20 cellular contexts compared by ENCODE assay signal in genomic region chr4:88296413-88297052, GRCh38. TPM values are rescaled to one million over a fixed set of nuclear protein-coding genes. Genes with fewer than 3 reads are reported as not detected.
A peak's percentile ranks its signal among the peaks of the same experiment; 100 is the strongest.
DNase-seq lines count a peak whose midpoint lies in the region; ATAC-seq, FAIRE-seq and TF ChIP-seq lines count a peak whose summit lies in the region.
"Had no signal": no experiment of that assay in that cellular context is flagged by ENCODE, and none has a peak within 500 bp of the region (broad histone marks: within the 10 kb centered on the region; RNA-seq: fewer than 3 reads in every experiment).

No MANE protein-coding gene starts in this region.

- FAIRE-seq in bronchial epithelial cell (lab: Jason Lieb, UNC) = peak; percentile 23
- FAIRE-seq in HepG2 (lab: Jason Lieb, UNC) = no peak
- FAIRE-seq: A204.1, GM19239 had no signal

- in situ Hi-C loops in HepG2 (cut with HindIII; ENCODE audit: extremely low pct_ligation_motif_present, low pct_unique_long_range_greater_than_20kb) = no loop called here

- H3K4me2 ChIP-seq in osteoblast (ENCODE audit: insufficient read depth, low read length) = no peak overlapping the region
- no peak overlapping the region for H3K4me2 ChIP-seq in HepG2 (ENCODE audit: low read depth, low read length)

- no peaks in the 10 kb centered on the region for H3K36me3 Mint-ChIP-seq in stimulated activated effector memory CD8-positive, alpha-beta T cell treated with anti-CD3 and anti-CD28 coated beads, Interleukin-12 subunit alpha, Interleukin-12 subunit beta, amount 100 ng/mL, for 72 hours

- no TSS peak for BruUV-seq in HepG2 (replicated peaks; lab: Mats Ljungman, UMichigan)

- peak in 5 of 8 donors; percentile 4 to 36 (median 13) for ATAC-seq in heart right ventricle
- peak; percentile 31 for ATAC-seq in stimulated activated effector memory CD8-positive, alpha-beta T cell treated with anti-CD3 and anti-CD28 coated beads, Interleukin-12 subunit alpha, Interleukin-12 subunit beta, amount 100 ng/mL, for 72 hours
- ATAC-seq in HepG2 = no peak

- TF ChIP-seq CTCF in heart right ventricle (IDR thresholded peaks at IDR 0.05) (no peak), right atrium auricular region (IDR thresholded peaks at IDR 0.05) (no peak), bronchial epithelial cell (IDR thresholded peaks at IDR 0.05; ENCODE audit: insufficient read depth, low read length, severe bottlenecking) (no peak), osteoblast (IDR thresholded peaks at IDR 0.05; ENCODE audit: extremely low read depth, low read depth, low read length) (no peak), HepG2 (CRISPR knock-in tag; IDR thresholded peaks at IDR 0.05) (no peak)

- no peaks in the 10 kb centered on the region for H3K9me3 Mint-ChIP-seq in stimulated activated effector memory CD8-positive, alpha-beta T cell treated with anti-CD3 and anti-CD28 coated beads, Interleukin-12 subunit alpha, Interleukin-12 subunit beta, amount 100 ng/mL, for 72 hours
- H3K9me3 Mint-ChIP-seq: CD4-positive, alpha-beta T cell; HFFc6 had no signal

- H2AFZ ChIP-seq in osteoblast (ENCODE audit: low read length) (no peak overlapping the region), HepG2 (ENCODE audit: low read length) (no peak overlapping the region)

- CTCF ChIA-PET in HepG2 (lab: Yijun Ruan, JAX; ENCODE audit: low intra/inter-chr PET ratio, low total read pairs) = no interaction called here

- WGBS in heart right ventricle, 2 donors = 86 to 96% methylated on average over 4 of the region's 4 CpGs
- 0% methylated on average over 1 of the region's 4 CpGs for WGBS in HepG2 (ENCODE audit: low lambda C conversion rate)

- no peak overlapping the region for H3K4me3 ChIP-seq in heart right ventricle
- H3K4me3 ChIP-seq in right atrium auricular region = no peak overlapping the region
- H3K4me3 ChIP-seq in bronchial epithelial cell (ENCODE audit: low read depth, low read length) = no peak overlapping the region
- H3K4me3 ChIP-seq in osteoblast (ENCODE audit: insufficient read depth, low read length) = no peak overlapping the region
- no peak overlapping the region for H3K4me3 ChIP-seq in HepG2 (replicated peaks in 1 of 3; ENCODE audit: insufficient read depth in 1 of 3, low read depth in 2 of 3, low read length in 3 of 3)

- no peak overlapping the region for H3K27ac Mint-ChIP-seq in stimulated activated effector memory CD8-positive, alpha-beta T cell treated with anti-CD3 and anti-CD28 coated beads, Interleukin-12 subunit alpha, Interleukin-12 subunit beta, amount 100 ng/mL, for 72 hours
- H3K27ac Mint-ChIP-seq: B cell; CD4-positive, alpha-beta T cell; HFFc6 had no signal

- intact Hi-C loops in heart right ventricle (cut with DNase I) (loop anchor here in 2 of 10 donors (5.0 kb wide), 2 partner anchors 41 to 46 kb away; no protein-coding TSS in a partner anchor), HepG2 (cut with micrococcal nuclease; ENCODE audit: unreplicated experiment) (no loop called here)

- DNase-seq in heart right ventricle = no peak
- no peak for DNase-seq in right atrium auricular region (ENCODE audit: low spot score)
- no peak for DNase-seq in bronchial epithelial cell (ENCODE audit: low read depth)
- DNase-seq in osteoblast (ENCODE audit: insufficient read length, low spot score, missing footprints) = peak; percentile 3
- DNase-seq in stimulated activated effector memory CD8-positive, alpha-beta T cell treated with anti-CD3 and anti-CD28 coated beads, Interleukin-12 subunit alpha, Interleukin-12 subunit beta, amount 100 ng/mL, for 72 hours (ENCODE audit: low spot score in 2 of 2) = no peak
- DNase-seq in HepG2 (ENCODE audit: low spot score) = no peak
- no peak for DNase-seq in NCI-H2107 treated with DMSO at 0.1 percent for 48 hours (lab: John Stamatoyannopoulos, UW; ENCODE audit: unreplicated experiment)
- no peak for DNase-seq in NCI-H2081 (lab: John Stamatoyannopoulos, UW)
- DNase-seq: C1 segment of cervical spinal cord; Calu3; CD4-positive, alpha-beta T cell; DMS 273 treated with DMSO at 0.1 percent for 48 hours; DMS79; GDM1; HCEC 1CT; HFFc6 had no signal

- TF ChIP-seq POLR2A in HepG2 (IDR thresholded peaks at IDR 0.05; ENCODE audit: insufficient read depth in 1 of 2, low read depth in 2 of 2, low read length in 2 of 2) = no peak

- H3K79me2 ChIP-seq in osteoblast (ENCODE audit: insufficient read depth, low read length) = no peaks in the 10 kb centered on the region
- H3K79me2 ChIP-seq in HepG2 (ENCODE audit: insufficient read depth, low read length) = no peaks in the 10 kb centered on the region

- H4K20me1 ChIP-seq in osteoblast (ENCODE audit: insufficient read depth, low read length) (no peaks in the 10 kb centered on the region), HepG2 (ENCODE audit: insufficient read depth, low read length) (no peaks in the 10 kb centered on the region)

- no peak overlapping the region for H3K9ac ChIP-seq in HepG2 (ENCODE audit: insufficient read depth, low read depth, low read length)

- H3K4me1 ChIP-seq in heart right ventricle (peaks cover 0 to 42% (median 4%) of the 10 kb centered on the region in 9 donors), right atrium auricular region (peaks cover 0 to 31% of the 10 kb centered on the region in 2 donors), osteoblast (ENCODE audit: insufficient read depth, low read length) (no peaks in the 10 kb centered on the region), HepG2 (ENCODE audit: insufficient read depth, low read length) (no peaks in the 10 kb centered on the region)

- H3K27me3 ChIP-seq in heart right ventricle = no peaks in the 10 kb centered on the region
- H3K27me3 ChIP-seq in right atrium auricular region = no peaks in the 10 kb centered on the region
- H3K27me3 ChIP-seq in bronchial epithelial cell (ENCODE audit: control insufficient read depth, insufficient read depth, low read length) = no peaks in the 10 kb centered on the region
- no peaks in the 10 kb centered on the region for H3K27me3 ChIP-seq in osteoblast (ENCODE audit: insufficient read depth, low read length)
- peaks cover 0 to 19% of the 10 kb centered on the region in 2 experiments; a peak in 2 of 5 replicates for H3K27me3 ChIP-seq in HepG2 (ENCODE audit: control insufficient read depth in 1 of 2, insufficient read depth in 2 of 2, low read length in 2 of 2)

- H3K36me3 ChIP-seq in heart right ventricle (no peaks in the 10 kb centered on the region), right atrium auricular region (no peaks in the 10 kb centered on the region), bronchial epithelial cell (ENCODE audit: control insufficient read depth, insufficient read depth, low read length) (no peaks in the 10 kb centered on the region), osteoblast (ENCODE audit: insufficient read depth, low read length) (no peaks in the 10 kb centered on the region), HepG2 (replicated peaks in 1 of 2; ENCODE audit: control insufficient read depth in 1 of 2, insufficient read depth in 2 of 2, low read length in 2 of 2) (no peaks in the 10 kb centered on the region)

- H3K4me3 Mint-ChIP-seq in stimulated activated effector memory CD8-positive, alpha-beta T cell treated with anti-CD3 and anti-CD28 coated beads, Interleukin-12 subunit alpha, Interleukin-12 subunit beta, amount 100 ng/mL, for 72 hours = no peak overlapping the region
- H3K4me3 Mint-ChIP-seq: B cell; CD4-positive, alpha-beta T cell; HFFc6 had no signal

- no peaks in the 10 kb centered on the region for H3K4me1 Mint-ChIP-seq in stimulated activated effector memory CD8-positive, alpha-beta T cell treated with anti-CD3 and anti-CD28 coated beads, Interleukin-12 subunit alpha, Interleukin-12 subunit beta, amount 100 ng/mL, for 72 hours
- H3K4me1 Mint-ChIP-seq: B cell had no signal

- H3K9me3 ChIP-seq in heart right ventricle (no peaks in the 10 kb centered on the region), right atrium auricular region (no peaks in the 10 kb centered on the region), osteoblast (ENCODE audit: low read depth, low read length) (no peaks in the 10 kb centered on the region), HepG2 (ENCODE audit: low read length) (no peaks in the 10 kb centered on the region)

- POLR2A ChIA-PET in HepG2 (lab: Yijun Ruan, JAX) = no interaction called here

- H3K27ac ChIP-seq in heart right ventricle (peak overlapping the region in 9 of 10 donors; percentile 16 to 98 (median 68)), right atrium auricular region (peak overlapping the region in 1 of 2 donors; percentile 85), osteoblast (ENCODE audit: low read depth, low read length) (no peak overlapping the region), HepG2 (ENCODE audit: extremely low read length, insufficient read depth, low read length) (no peak overlapping the region)
- H3K27ac ChIP-seq: HL-60 had no signal

- TF ChIP-seq RAD21 in HepG2 (CRISPR knock-in tag; IDR thresholded peaks at IDR 0.05) = no peak

- TF ChIP-seq EP300 in HepG2 (IDR thresholded peaks at IDR 0.05; ENCODE audit: low read depth in 2 of 2, low read length in 2 of 2) (no peak), HepG2 (CRISPR knock-in tag; IDR thresholded peaks at IDR 0.05; ENCODE audit: borderline replicate concordance) (no peak)

RNA-seq across cellular contexts. Expression of gene PPM1K, which starts 12.2 kb away (rescaled TPM):
- 100 to 1,000 TPM; 160 to 357 (median 282) TPM for total RNA-seq in heart right ventricle
- 10 to 100 TPM; 47.4 to 58.5 TPM for polyA plus RNA-seq in heart right ventricle
- total RNA-seq in right atrium auricular region = 100 to 1,000 TPM in 1 of 2 donors, 10 to 100 TPM in 1; 45.2 to 168 TPM
- total RNA-seq in bronchial epithelial cell = 8.6 and 9.5 TPM in 2 replicates
- 21.0 and 21.2 TPM in 2 replicates for total RNA-seq in osteoblast
- total RNA-seq in HepG2 (2016; rRNA removed; fragmentation: Illumina TruSeq; extraction: Trizol) = 17.8 and 23.3 TPM in 2 replicates
- 1.8 and 2.6 TPM in 2 replicates for total RNA-seq in HepG2 (2016; cell fraction: cytosol; rRNA removed; fragmentation: Illumina TruSeq; extraction: Trizol; ENCODE audit: low read depth)
- 18.9 and 23.0 TPM in 2 replicates for total RNA-seq in HepG2 (2016; cell fraction: insoluble cytoplasmic fraction; rRNA removed; fragmentation: Illumina TruSeq; extraction: Trizol)
- total RNA-seq in HepG2 (2016; cell fraction: membrane; rRNA removed; fragmentation: Illumina TruSeq; extraction: Trizol) = 5.3 and 7.4 TPM in 2 replicates
- total RNA-seq in HepG2 (2016; cell fraction: nucleus; rRNA removed; fragmentation: Illumina TruSeq; extraction: Trizol) = 13.4 and 15.2 TPM in 2 replicates
- polyA plus RNA-seq in HepG2 (2011; rRNA removed) = 9.4 and 11.9 TPM in 2 replicates
- 5.7 and 7.3 TPM in 2 replicates for polyA plus RNA-seq in HepG2 (2011; cell fraction: cytosol; rRNA removed)
- polyA plus RNA-seq in HepG2 (2011; cell fraction: nucleus; rRNA removed) = 3.9 and 6.2 TPM in 2 replicates
- 4.0 and 4.3 TPM in 2 replicates for polyA plus RNA-seq in HepG2 (2012)
- polyA plus RNA-seq in HepG2 (2016; cell fraction: cytosol; fragmentation: Illumina TruSeq; extraction: Trizol; ENCODE audit: low read depth) = 0.48 and 0.78 TPM in 2 replicates
- polyA plus RNA-seq in HepG2 (2016; cell fraction: insoluble cytoplasmic fraction; fragmentation: Illumina TruSeq; extraction: Trizol; ENCODE audit: low read depth) = 9.7 and 10.4 TPM in 2 replicates
- 1.3 and 1.5 TPM in 2 replicates for polyA plus RNA-seq in HepG2 (2016; cell fraction: membrane; fragmentation: Illumina TruSeq; extraction: Trizol; ENCODE audit: low read depth)
- polyA plus RNA-seq in HepG2 (2016; cell fraction: nucleus; fragmentation: Illumina TruSeq; extraction: Trizol; ENCODE audit: insufficient read depth, low read depth) = 9.8 and 12.4 TPM in 2 replicates
- 8.4 and 29.8 TPM in 2 replicates for polyA minus RNA-seq in HepG2 (2011; rRNA and poly(A)+ RNA removed; ENCODE audit: low replicate concordance)
- 6.3 and 8.6 TPM in 2 replicates for polyA minus RNA-seq in HepG2 (2011; cell fraction: cytosol; rRNA and poly(A)+ RNA removed)
- 21.3 and 23.7 TPM in 2 replicates for polyA minus RNA-seq in HepG2 (2011; cell fraction: nucleus; rRNA and poly(A)+ RNA removed)

Comparison
In these comparisons a context has a peak if more than half of its experiments do, and no peak if none do; other contexts are left out.
1. H3K27ac ChIP-seq: peak in heart right ventricle (9 of 10); none in osteoblast (single experiment) and HepG2 (single experiment).